In the genomic region with DNA sequence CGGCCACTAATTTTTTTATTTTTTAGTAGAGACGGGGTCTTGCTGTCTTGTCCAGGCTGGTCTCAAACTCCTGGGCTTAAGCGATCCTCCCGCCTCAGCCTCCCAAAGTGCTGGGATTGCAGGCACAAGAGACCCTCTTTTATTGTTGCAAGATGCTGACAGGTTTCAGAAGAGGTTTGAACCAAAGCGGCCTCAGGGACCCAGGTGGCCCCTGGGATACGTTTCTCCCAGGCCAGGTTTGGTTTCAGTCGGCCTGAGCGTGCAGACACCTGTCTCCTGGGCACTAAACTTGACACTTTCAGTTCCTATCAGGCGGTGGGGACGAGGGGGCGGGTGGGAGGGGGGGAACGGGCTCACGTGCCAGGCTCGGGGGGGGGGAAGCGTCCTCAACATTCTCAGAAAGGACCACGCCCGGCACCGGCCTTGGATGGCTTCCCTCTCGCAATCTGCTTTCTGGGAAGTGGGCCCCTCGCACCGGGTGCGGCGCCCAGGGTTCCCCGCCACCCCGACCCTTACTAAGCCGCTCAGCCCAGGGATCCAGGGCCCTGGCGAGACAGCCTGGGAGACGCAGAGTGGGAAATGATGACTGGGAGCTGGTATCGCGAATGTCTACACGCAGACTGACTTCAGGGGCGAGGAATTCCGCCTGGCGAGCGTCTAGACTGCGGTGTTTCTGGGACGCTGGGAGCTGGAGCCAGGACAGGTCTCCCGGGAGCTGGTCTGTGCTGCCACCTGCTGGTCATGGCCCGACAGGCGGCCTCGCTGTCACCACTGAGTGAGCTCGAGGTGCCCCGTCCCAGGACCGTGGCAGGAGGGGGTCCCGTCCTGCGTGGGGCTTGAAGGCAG, we compare ENCODE assay signal across 8 cellular contexts.
DNase-seq lines count a peak whose midpoint lies in the region; ATAC-seq and TF ChIP-seq lines count a peak whose summit lies in the region.

No MANE protein-coding gene starts in this region.

- H3K36me3 ChIP-seq in urinary bladder (ENCODE audit: insufficient read depth) = no peaks in the 10 kb centered on the region

- H3K27ac ChIP-seq in C4-2B (peak overlapping the region; percentile 20; the same call in 1 of the 2 replicates), urinary bladder (ENCODE audit: low read depth) (no peak overlapping the region)

- DNase-seq in LHCN-M2 (ENCODE audit: low read depth) (peak; percentile 81), SW480 (ENCODE audit: low spot score) (peak; percentile 75), amniotic epithelial cell (ENCODE audit: low read depth) (peak; percentile 93), left ventricle myocardium superior (peak; percentile 96), pulmonary artery endothelial cell (ENCODE audit: low read depth, low spot score) (peak; percentile 66)

- ATAC-seq in GM19324 (IDR thresholded peaks at IDR 0.05; ENCODE audit: low FRiP score, unreplicated experiment) (peak; percentile 42), left ventricle myocardium superior (peak; percentile 90)

- peak overlapping the region; percentile 2 for H3K4me3 ChIP-seq in urinary bladder (ENCODE audit: low read depth, low read length)

- H3K4me1 ChIP-seq in urinary bladder (ENCODE audit: insufficient read depth) = no peaks in the 10 kb centered on the region

- intact Hi-C loops in left ventricle myocardium superior (cut with micrococcal nuclease) = loop anchor here (10.0 kb wide), 1 partner anchor 136 kb away; a partner anchor contains a TSS

- peak; percentile 98 for TF ChIP-seq CTCF in C4-2B (conservative IDR thresholded peaks at IDR 0.05)

- 11% methylated on average over 46 of the region's 46 CpGs for WGBS in urinary bladder
